In genomic region chr11:73321342-73322110, GRCh38 we compare ENCODE assay signal across 10 cellular contexts. TPM values are rescaled to one million over a fixed set of nuclear protein-coding genes. Genes with fewer than 3 reads are reported as not detected.
DNase-seq lines count a peak whose midpoint lies in the region; ATAC-seq and TF ChIP-seq lines count a peak whose summit lies in the region.
"Had no signal": no experiment of that assay in that cellular context is flagged by ENCODE, and none has a peak within 500 bp of the region (broad histone marks: within the 10 kb centered on the region; RNA-seq: fewer than 3 reads in every experiment).

No MANE protein-coding gene starts in this region.

- H3K9me3 Mint-ChIP-seq in activated CD8-positive, alpha-beta T cell treated with anti-CD3 and anti-CD28 coated beads, Interleukin-2, amount 10 ng/mL, durations not matched to agents 7 days and 5 days (ENCODE audit: insufficient read depth) = no peaks in the 10 kb centered on the region
- no peaks in the 10 kb centered on the region for H3K9me3 Mint-ChIP-seq in activated CD8-positive, alpha-beta T cell treated with anti-CD3 and anti-CD28 coated beads for 36 hours
- no peaks in the 10 kb centered on the region for H3K9me3 Mint-ChIP-seq in central memory CD8-positive, alpha-beta T cell
- H3K9me3 Mint-ChIP-seq in mesothelial cell of epicardium = no peaks in the 10 kb centered on the region
- H3K9me3 Mint-ChIP-seq in activated T-cell treated with anti-CD3 and anti-CD28 coated beads, Interleukin-2, amount 50 U/mL, for 24 hours = no peaks in the 10 kb centered on the region
- H3K9me3 Mint-ChIP-seq: T-helper 1 cell treated with Interleukin-12 subunit alpha and Interleukin-12 subunit beta and Interleukin-4 antibody, amounts not matched to agents 30 μg/mL and 1 μg/mL, for 36 hours had no signal

- no peak overlapping the region for H3K4me3 ChIP-seq in vagina

- H3K27me3 Mint-ChIP-seq in activated CD8-positive, alpha-beta T cell treated with anti-CD3 and anti-CD28 coated beads, Interleukin-2, amount 10 ng/mL, durations not matched to agents 7 days and 5 days (ENCODE audit: low read depth) = no peaks in the 10 kb centered on the region
- H3K27me3 Mint-ChIP-seq in activated CD8-positive, alpha-beta T cell treated with anti-CD3 and anti-CD28 coated beads for 36 hours = no peaks in the 10 kb centered on the region
- H3K27me3 Mint-ChIP-seq in central memory CD8-positive, alpha-beta T cell = peaks cover 11% of the 10 kb centered on the region
- H3K27me3 Mint-ChIP-seq in mesothelial cell of epicardium (ENCODE audit: low read depth) = no peaks in the 10 kb centered on the region
- no peaks in the 10 kb centered on the region for H3K27me3 Mint-ChIP-seq in activated T-cell treated with anti-CD3 and anti-CD28 coated beads, Interleukin-2, amount 50 U/mL, for 24 hours

- TF ChIP-seq CTCF in activated CD8-positive, alpha-beta T cell treated with anti-CD3 and anti-CD28 coated beads for 36 hours (IDR thresholded peaks at IDR 0.05) = no peak
- TF ChIP-seq CTCF in mesothelial cell of epicardium (IDR thresholded peaks at IDR 0.05; ENCODE audit: unreplicated experiment) (no peak), vagina (IDR thresholded peaks at IDR 0.05) (no peak)

- peaks cover 18% of the 10 kb centered on the region for H3K4me1 Mint-ChIP-seq in activated CD8-positive, alpha-beta T cell treated with anti-CD3 and anti-CD28 coated beads, Interleukin-2, amount 10 ng/mL, durations not matched to agents 7 days and 5 days (ENCODE audit: low read depth)
- peaks cover 4% of the 10 kb centered on the region for H3K4me1 Mint-ChIP-seq in activated CD8-positive, alpha-beta T cell treated with anti-CD3 and anti-CD28 coated beads for 36 hours (ENCODE audit: low read depth)
- H3K4me1 Mint-ChIP-seq in central memory CD8-positive, alpha-beta T cell = peaks cover 5% of the 10 kb centered on the region
- peaks cover 68% of the 10 kb centered on the region for H3K4me1 Mint-ChIP-seq in mesothelial cell of epicardium
- H3K4me1 Mint-ChIP-seq in activated T-cell treated with anti-CD3 and anti-CD28 coated beads, Interleukin-2, amount 50 U/mL, for 24 hours (ENCODE audit: low read depth) = peaks cover 3% of the 10 kb centered on the region

- no peaks in the 10 kb centered on the region for H3K27me3 ChIP-seq in vagina

- no peak overlapping the region for H3K27ac Mint-ChIP-seq in activated CD8-positive, alpha-beta T cell treated with anti-CD3 and anti-CD28 coated beads, Interleukin-2, amount 10 ng/mL, durations not matched to agents 7 days and 5 days
- H3K27ac Mint-ChIP-seq in activated CD8-positive, alpha-beta T cell treated with anti-CD3 and anti-CD28 coated beads for 36 hours = no peak overlapping the region
- peak overlapping the region; percentile 35 for H3K27ac Mint-ChIP-seq in central memory CD8-positive, alpha-beta T cell (ENCODE audit: low read depth)
- peak overlapping the region; percentile 96 for H3K27ac Mint-ChIP-seq in mesothelial cell of epicardium
- no peak overlapping the region for H3K27ac Mint-ChIP-seq in activated T-cell treated with anti-CD3 and anti-CD28 coated beads, Interleukin-2, amount 50 U/mL, for 24 hours
- H3K27ac Mint-ChIP-seq: T-helper 1 cell treated with Interleukin-12 subunit alpha and Interleukin-12 subunit beta and Interleukin-4 antibody, amounts not matched to agents 30 μg/mL and 1 μg/mL, for 36 hours had no signal

- intact Hi-C loops in activated CD8-positive, alpha-beta T cell treated with anti-CD3 and anti-CD28 coated beads for 36 hours (cut with micrococcal nuclease) = no loop called here
- intact Hi-C loops in vagina (cut with DNase I) = no loop called here

- H3K4me3 Mint-ChIP-seq in activated CD8-positive, alpha-beta T cell treated with anti-CD3 and anti-CD28 coated beads, Interleukin-2, amount 10 ng/mL, durations not matched to agents 7 days and 5 days = no peak overlapping the region
- no peak overlapping the region for H3K4me3 Mint-ChIP-seq in activated CD8-positive, alpha-beta T cell treated with anti-CD3 and anti-CD28 coated beads for 36 hours
- H3K4me3 Mint-ChIP-seq in central memory CD8-positive, alpha-beta T cell = no peak overlapping the region
- H3K4me3 Mint-ChIP-seq in mesothelial cell of epicardium = peak overlapping the region; percentile 44
- no peak overlapping the region for H3K4me3 Mint-ChIP-seq in activated T-cell treated with anti-CD3 and anti-CD28 coated beads, Interleukin-2, amount 50 U/mL, for 24 hours
- H3K4me3 Mint-ChIP-seq: T-helper 1 cell treated with Interleukin-12 subunit alpha and Interleukin-12 subunit beta and Interleukin-4 antibody, amounts not matched to agents 30 μg/mL and 1 μg/mL, for 36 hours had no signal

- H3K36me3 ChIP-seq in vagina = no peaks in the 10 kb centered on the region

- H3K36me3 Mint-ChIP-seq in activated CD8-positive, alpha-beta T cell treated with anti-CD3 and anti-CD28 coated beads, Interleukin-2, amount 10 ng/mL, durations not matched to agents 7 days and 5 days (ENCODE audit: low read depth) = no peaks in the 10 kb centered on the region
- H3K36me3 Mint-ChIP-seq in activated CD8-positive, alpha-beta T cell treated with anti-CD3 and anti-CD28 coated beads for 36 hours (ENCODE audit: low read depth) = no peaks in the 10 kb centered on the region
- no peaks in the 10 kb centered on the region for H3K36me3 Mint-ChIP-seq in central memory CD8-positive, alpha-beta T cell (ENCODE audit: insufficient read depth)
- peaks cover 8% of the 10 kb centered on the region for H3K36me3 Mint-ChIP-seq in mesothelial cell of epicardium
- H3K36me3 Mint-ChIP-seq in activated T-cell treated with anti-CD3 and anti-CD28 coated beads, Interleukin-2, amount 50 U/mL, for 24 hours (ENCODE audit: low read depth) = no peaks in the 10 kb centered on the region

- ATAC-seq in activated CD8-positive, alpha-beta T cell treated with anti-CD3 and anti-CD28 coated beads, Interleukin-2, amount 10 ng/mL, durations not matched to agents 7 days and 5 days = peak; percentile 37
- ATAC-seq in activated CD8-positive, alpha-beta T cell treated with anti-CD3 and anti-CD28 coated beads for 36 hours = no peak
- no peak for ATAC-seq in central memory CD8-positive, alpha-beta T cell (replicated peaks; ENCODE audit: extremely low read depth, poor library complexity, severe bottlenecking)
- ATAC-seq in HG02870 (IDR thresholded peaks at IDR 0.05; ENCODE audit: unreplicated experiment) = no peak

- TF ChIP-seq POLR2A in vagina (IDR thresholded peaks at IDR 0.05) = no peak

- no peaks in the 10 kb centered on the region for H3K9me3 ChIP-seq in vagina

- peaks cover 98% of the 10 kb centered on the region for H3K4me1 ChIP-seq in vagina

- POLR2A ChIA-PET in activated CD8-positive, alpha-beta T cell treated with anti-CD3 and anti-CD28 coated beads, Interleukin-2, amount 10 ng/mL, durations not matched to agents 7 days and 5 days (lab: Charles Lee) = no interaction called here
- POLR2A ChIA-PET in activated CD8-positive, alpha-beta T cell treated with anti-CD3 and anti-CD28 coated beads for 36 hours (lab: Charles Lee) = interaction anchor here (0.9 to 1.1 kb wide), 2 partner anchors 13 to 15 kb away, joined by 3 to 5 read pairs; no protein-coding TSS in a partner anchor

- H3K27ac ChIP-seq in vagina = peak overlapping the region; percentile 90
- H3K27ac ChIP-seq: C4-2B had no signal

- no peak for DNase-seq in activated CD8-positive, alpha-beta T cell treated with anti-CD3 and anti-CD28 coated beads, Interleukin-2, amount 10 ng/mL, durations not matched to agents 7 days and 5 days
- DNase-seq in activated CD8-positive, alpha-beta T cell treated with anti-CD3 and anti-CD28 coated beads for 36 hours = no peak
- DNase-seq in central memory CD8-positive, alpha-beta T cell (ENCODE audit: low spot score in 2 of 2) = no peak
- DNase-seq in mesothelial cell of epicardium (ENCODE audit: low spot score in 2 of 2, unreplicated experiment in 2 of 2) (peak; percentile 47 to 76), vagina (ENCODE audit: extremely low spot score in 2 of 2) (no peak), iPS-NIHi11 (ENCODE audit: low spot score) (no peak)
- no peak for DNase-seq in activated T-cell treated with anti-CD3 and anti-CD28 coated beads, Interleukin-2, amount 50 U/mL, for 24 hours

- CTCF ChIA-PET in activated CD8-positive, alpha-beta T cell treated with anti-CD3 and anti-CD28 coated beads, Interleukin-2, amount 10 ng/mL, durations not matched to agents 7 days and 5 days (lab: Charles Lee) = interaction anchor here (0.8 to 3.0 kb wide), 5 partner anchors 15 to 145 kb away, joined by 3 to 13 read pairs (median 4); partner anchors contain the start of gene ARHGEF17
- CTCF ChIA-PET in activated CD8-positive, alpha-beta T cell treated with anti-CD3 and anti-CD28 coated beads for 36 hours (lab: Charles Lee) = interaction anchor here (2.0 to 3.3 kb wide), 2 partner anchors 14 to 15 kb away, joined by 7 to 14 read pairs; no protein-coding TSS in a partner anchor

RNA-seq across cellular contexts. Expression of gene ARHGEF17, which starts 13.4 kb away (rescaled TPM):
- under 1 TPM in 1 of 2 experiments, not detected in 1; 0.18 TPM for total RNA-seq in activated CD8-positive, alpha-beta T cell treated with anti-CD3 and anti-CD28 coated beads, Interleukin-2, amount 10 ng/mL, durations not matched to agents 7 days and 5 days
- total RNA-seq in activated CD8-positive, alpha-beta T cell treated with anti-CD3 and anti-CD28 coated beads for 36 hours = under 1 TPM; 0.07 to 0.41 TPM
- total RNA-seq in mesothelial cell of epicardium (136 to 150 TPM (median 140 TPM) in 3 replicates), vagina (32.9 TPM)

RNA-seq across cellular contexts. Expression of gene P2RY6, which starts 49.4 kb away (rescaled TPM):
- total RNA-seq in activated CD8-positive, alpha-beta T cell treated with anti-CD3 and anti-CD28 coated beads, Interleukin-2, amount 10 ng/mL, durations not matched to agents 7 days and 5 days = not detected
- total RNA-seq in activated CD8-positive, alpha-beta T cell treated with anti-CD3 and anti-CD28 coated beads for 36 hours = not detected
- total RNA-seq in mesothelial cell of epicardium (0.36 to 0.51 TPM (median 0.45 TPM) in 3 replicates), vagina (2.0 TPM)

RNA-seq across cellular contexts. Expression of gene RELT, which starts 54.7 kb away (rescaled TPM):
- 10 to 100 TPM; 28.6 to 33.2 TPM for total RNA-seq in activated CD8-positive, alpha-beta T cell treated with anti-CD3 and anti-CD28 coated beads, Interleukin-2, amount 10 ng/mL, durations not matched to agents 7 days and 5 days
- total RNA-seq in activated CD8-positive, alpha-beta T cell treated with anti-CD3 and anti-CD28 coated beads for 36 hours = 10 to 100 TPM; 26.6 to 29.6 TPM
- total RNA-seq in mesothelial cell of epicardium (5.1 to 5.4 TPM (median 5.3 TPM) in 3 replicates), vagina (6.1 TPM)

Comparison
In these comparisons a context has a peak if more than half of its experiments do, and no peak if none do; other contexts are left out.
1. DNase-seq: peak in mesothelial cell of epicardium (2 of 2); none in activated CD8-positive, alpha-beta T cell treated with anti-CD3 and anti-CD28 coated beads, Interleukin-2, amount 10 ng/mL, durations not matched to agents 7 days and 5 days (single experiment), activated CD8-positive, alpha-beta T cell treated with anti-CD3 and anti-CD28 coated beads for 36 hours (single experiment), central memory CD8-positive, alpha-beta T cell (0 of 2), vagina (0 of 2), activated T-cell treated with anti-CD3 and anti-CD28 coated beads, Interleukin-2, amount 50 U/mL, for 24 hours (single experiment) and iPS-NIHi11 (single experiment).
2. H3K27ac Mint-ChIP-seq: peak in central memory CD8-positive, alpha-beta T cell (single experiment) and mesothelial cell of epicardium (single experiment); none in activated CD8-positive, alpha-beta T cell treated with anti-CD3 and anti-CD28 coated beads, Interleukin-2, amount 10 ng/mL, durations not matched to agents 7 days and 5 days (single experiment), activated CD8-positive, alpha-beta T cell treated with anti-CD3 and anti-CD28 coated beads for 36 hours (single experiment) and activated T-cell treated with anti-CD3 and anti-CD28 coated beads, Interleukin-2, amount 50 U/mL, for 24 hours (single experiment).
3. RNA of gene ARHGEF17, which starts 13.4 kb away (total RNA-seq): 136 to 150 TPM in mesothelial cell of epicardium and 32.9 TPM in vagina (single experiment); 0.07 to 0.41 TPM in activated CD8-positive, alpha-beta T cell treated with anti-CD3 and anti-CD28 coated beads for 36 hours and 0.18 TPM in activated CD8-positive, alpha-beta T cell treated with anti-CD3 and anti-CD28 coated beads, Interleukin-2, amount 10 ng/mL, durations not matched to agents 7 days and 5 days; every median in the first group is over 10 times any median in the second.